Comparison of ENCODE assay signal across 17 cellular contexts in genomic region chr11:94537051-94537600, GRCh38. TPM values are rescaled to one million over a fixed set of nuclear protein-coding genes. Genes with fewer than 3 reads are reported as not detected.
DNase-seq lines count a peak whose midpoint lies in the region; ATAC-seq and TF ChIP-seq lines count a peak whose summit lies in the region.
"Had no signal": no experiment of that assay in that cellular context is flagged by ENCODE, and none has a peak within 500 bp of the region (broad histone marks: within the 10 kb centered on the region; RNA-seq: fewer than 3 reads in every experiment).

No MANE protein-coding gene starts in this region.

- ATAC-seq in omental fat pad (ENCODE audit: low FRiP score) = peak; percentile 68
- no peak for ATAC-seq in GM21825 (IDR thresholded peaks at IDR 0.05; ENCODE audit: unreplicated experiment)
- ATAC-seq in HG02852 (IDR thresholded peaks at IDR 0.05; ENCODE audit: unreplicated experiment) = no peak
- ATAC-seq in HG03095 (IDR thresholded peaks at IDR 0.05; ENCODE audit: unreplicated experiment) = no peak
- ATAC-seq in activated naive CD8-positive, alpha-beta T cell treated with anti-CD3 and anti-CD28 coated beads, Interleukin-2, amount 50 U/mL, for 24 hours = no peak

- no peaks in the 10 kb centered on the region for H3K9me3 Mint-ChIP-seq in activated naive CD8-positive, alpha-beta T cell treated with anti-CD3 and anti-CD28 coated beads, Interleukin-2, amount 50 U/mL, for 24 hours

- no peak overlapping the region for H3K4me3 ChIP-seq in choroid plexus epithelial cell (ENCODE audit: low read depth, low read length)
- H3K4me3 ChIP-seq: esophagus muscularis mucosa, SJCRH30, upper lobe of left lung had no signal

- peaks cover 23% of the 10 kb centered on the region for H3K27me3 Mint-ChIP-seq in activated naive CD8-positive, alpha-beta T cell treated with anti-CD3 and anti-CD28 coated beads, Interleukin-2, amount 50 U/mL, for 24 hours

- no peaks in the 10 kb centered on the region for H3K36me3 Mint-ChIP-seq in activated naive CD8-positive, alpha-beta T cell treated with anti-CD3 and anti-CD28 coated beads, Interleukin-2, amount 50 U/mL, for 24 hours (ENCODE audit: low read depth)

- H3K4me1 Mint-ChIP-seq in activated naive CD8-positive, alpha-beta T cell treated with anti-CD3 and anti-CD28 coated beads, Interleukin-2, amount 50 U/mL, for 24 hours = peaks cover 2% of the 10 kb centered on the region
- H3K4me1 Mint-ChIP-seq: B cell had no signal

- H3K27ac Mint-ChIP-seq in activated naive CD8-positive, alpha-beta T cell treated with anti-CD3 and anti-CD28 coated beads, Interleukin-2, amount 50 U/mL, for 24 hours = no peak overlapping the region
- H3K27ac Mint-ChIP-seq: B cell had no signal

- DNase-seq in AG08395 (ENCODE audit: low spot score) (peak; percentile 27), LoVo (ENCODE audit: low spot score) (peak; percentile 27), choroid plexus epithelial cell (ENCODE audit: low read depth) (peak; percentile 73), omental fat pad (ENCODE audit: low spot score) (no peak)
- no peak for DNase-seq in activated naive CD8-positive, alpha-beta T cell treated with anti-CD3 and anti-CD28 coated beads, Interleukin-2, amount 50 U/mL, for 24 hours
- DNase-seq: activated naive CD4-positive, alpha-beta T cell; NCI-H2107; upper lobe of left lung had no signal

- TF ChIP-seq CTCF in choroid plexus epithelial cell (conservative IDR thresholded peaks at IDR 0.05; ENCODE audit: low read depth, low read length) (no peak), omental fat pad (IDR thresholded peaks at IDR 0.05) (no peak)

- no peak overlapping the region for H3K4me3 Mint-ChIP-seq in activated naive CD8-positive, alpha-beta T cell treated with anti-CD3 and anti-CD28 coated beads, Interleukin-2, amount 50 U/mL, for 24 hours
- H3K4me3 Mint-ChIP-seq: B cell had no signal

RNA-seq across cellular contexts. Expression of gene FUT4, which starts 6.6 kb away (rescaled TPM):
- 1 to 10 TPM; 4.2 to 7.4 (median 6.9) TPM for total RNA-seq in omental fat pad

RNA-seq across cellular contexts. Expression of gene C11orf97, which starts 24.9 kb away (rescaled TPM):
- total RNA-seq in omental fat pad = not detected
- total RNA-seq: B cell, cerebellum, Daoy, esophagus muscularis mucosa, posterior vena cava, SJCRH30 had no signal

RNA-seq across cellular contexts. Expression of gene PIWIL4, which starts 30.0 kb away (rescaled TPM):
- total RNA-seq in omental fat pad = 1 to 10 TPM; 2.3 to 6.0 (median 2.7) TPM
- total RNA-seq: SJCRH30 had no signal

RNA-seq across cellular contexts. Expression of gene ANKRD49, which starts 43.3 kb away (rescaled TPM):
- 10 to 100 TPM in 2 of 4 donors, 1 to 10 TPM in 2; 7.2 to 25.2 (median 9.3) TPM for total RNA-seq in omental fat pad

RNA-seq across cellular contexts. Expression of gene MRE11, which starts 43.5 kb away (rescaled TPM):
- 10 to 100 TPM; 10.4 to 21.0 (median 14.4) TPM for total RNA-seq in omental fat pad

Comparison
In these comparisons a context has a peak if more than half of its experiments do, and no peak if none do; other contexts are left out.
1. DNase-seq: peak in AG08395 (single experiment), LoVo (single experiment) and choroid plexus epithelial cell (single experiment); none in omental fat pad (single experiment) and activated naive CD8-positive, alpha-beta T cell treated with anti-CD3 and anti-CD28 coated beads, Interleukin-2, amount 50 U/mL, for 24 hours (single experiment).